In the genomic region with DNA sequence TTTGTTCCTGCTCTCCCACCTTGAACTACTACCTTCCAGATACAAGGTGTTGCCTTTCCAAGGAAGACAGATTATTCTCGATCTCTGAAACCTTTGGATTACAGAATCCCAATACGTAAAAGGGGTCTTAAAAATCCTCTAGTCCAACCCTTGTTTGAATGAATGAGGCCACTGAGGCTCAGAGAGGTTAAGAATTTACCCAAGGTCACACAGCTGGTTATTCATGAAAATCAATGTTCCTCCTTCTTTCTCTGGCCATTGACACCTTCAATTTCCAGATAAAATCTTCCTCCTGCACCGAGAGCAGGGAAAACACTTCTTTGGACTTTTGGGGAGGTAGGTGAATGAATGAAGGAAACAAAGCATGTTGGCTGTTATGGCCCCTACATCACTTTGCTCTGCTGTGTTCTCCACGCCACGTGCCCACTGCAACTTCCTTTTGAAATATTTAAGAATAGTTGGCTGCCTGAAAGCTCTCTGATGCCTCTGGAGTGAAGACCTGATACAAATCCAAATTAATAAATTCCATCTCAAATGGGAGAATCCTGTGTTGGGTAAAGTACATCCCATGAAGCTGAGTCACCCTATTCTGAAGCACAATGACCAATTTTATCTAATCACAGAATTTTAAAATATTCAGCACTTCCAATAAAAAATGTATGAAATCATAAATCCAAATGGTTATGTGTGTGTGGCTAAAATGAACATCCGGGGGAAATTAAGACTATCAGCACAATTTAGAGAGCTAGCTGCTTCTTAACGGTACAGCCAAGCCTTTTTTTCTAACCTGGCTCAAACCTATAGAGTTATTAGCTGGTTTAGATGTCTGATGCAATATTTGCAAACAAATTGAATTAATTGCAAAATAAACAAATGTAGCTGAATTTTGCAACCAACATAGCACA, we compare ENCODE assay signal across 14 cellular contexts. TPM values are rescaled to one million over a fixed set of nuclear protein-coding genes. Genes with fewer than 3 reads are reported as not detected.
DNase-seq lines count a peak whose midpoint lies in the region; ATAC-seq, FAIRE-seq and TF ChIP-seq lines count a peak whose summit lies in the region.
"Had no signal": no experiment of that assay in that cellular context is flagged by ENCODE, and none has a peak within 500 bp of the region (broad histone marks: within the 10 kb centered on the region; RNA-seq: fewer than 3 reads in every experiment).

No MANE protein-coding gene starts in this region.

- H3K27ac ChIP-seq in SK-N-SH (ENCODE audit: low read depth in 2 of 2, low read length in 1 of 2) (peak overlapping the region in 1 of 2 experiments; percentile 62; a peak in 2 of 4 replicates), fibroblast of lung (ENCODE audit: insufficient read depth, low read length) (peak overlapping the region; percentile 1), stomach (peak overlapping the region in 3 of 5 donors; percentile 5 to 90 (median 16))

- H3K4me3 ChIP-seq in SK-N-SH (ENCODE audit: low read depth in 2 of 2, low read length in 1 of 2) (no peak overlapping the region), fibroblast of lung (replicated peaks in 1 of 4; ENCODE audit: control extremely low read depth in 1 of 4, insufficient read depth in 1 of 4, low read depth in 3 of 4, low read length in 4 of 4) (no peak overlapping the region), stomach (no peak overlapping the region)

- peaks cover 2% of the 10 kb centered on the region for H3K36me3 Mint-ChIP-seq in activated T-cell treated with anti-CD3 and anti-CD28 coated beads, Interleukin-2, amount 50 U/mL, for 4 hours (ENCODE audit: insufficient read depth)

- H3F3A ChIP-seq in SK-N-SH (replicated peaks; ENCODE audit: insufficient read depth) = no peaks in the 10 kb centered on the region

- CTCF ChIA-PET in SK-N-SH (lab: Yijun Ruan, JAX) = interaction anchor here (1.2 to 3.6 kb wide), 2 partner anchors 8 to 99 kb away, joined by 3 to 11 read pairs; no protein-coding TSS in a partner anchor

- H3K27me3 Mint-ChIP-seq in activated T-cell treated with anti-CD3 and anti-CD28 coated beads, Interleukin-2, amount 50 U/mL, for 4 hours (ENCODE audit: low read depth) = no peaks in the 10 kb centered on the region
- H3K27me3 Mint-ChIP-seq: naive thymus-derived CD8-positive, alpha-beta T cell had no signal

- no peak overlapping the region for H2AFZ ChIP-seq in SK-N-SH (ENCODE audit: low read depth)
- no peak overlapping the region for H2AFZ ChIP-seq in fibroblast of lung (ENCODE audit: low read length)

- 57% methylated on average over 7 of the region's 7 CpGs for WGBS in SK-N-SH (ENCODE audit: low lambda C conversion rate)
- WGBS in stomach, 5 donors = 67 to 79% (median 76%) methylated on average over 7 of the region's 7 CpGs

- H3K27me3 ChIP-seq in SK-N-SH (ENCODE audit: insufficient read depth) (no peaks in the 10 kb centered on the region), fibroblast of lung (ENCODE audit: control insufficient read depth, insufficient read depth, low read length) (no peaks in the 10 kb centered on the region), stomach (no peaks in the 10 kb centered on the region)

- no peak for TF ChIP-seq POLR2A in H54 (IDR thresholded peaks at IDR 0.05; ENCODE audit: low read depth, low read length)
- TF ChIP-seq POLR2A in stomach (IDR thresholded peaks at IDR 0.05) = no peak

- POLR2A ChIA-PET in SK-N-SH (lab: Yijun Ruan, JAX) = no interaction called here

- H3K4me3 Mint-ChIP-seq in activated T-cell treated with anti-CD3 and anti-CD28 coated beads, Interleukin-2, amount 50 U/mL, for 4 hours = no peak overlapping the region
- H3K4me3 Mint-ChIP-seq: naive thymus-derived CD8-positive, alpha-beta T cell had no signal

- peaks cover 31% of the 10 kb centered on the region; the same call in 1 of the 2 replicates for H4K20me1 ChIP-seq in SK-N-SH (ENCODE audit: insufficient read depth)
- no peaks in the 10 kb centered on the region for H4K20me1 ChIP-seq in fibroblast of lung (ENCODE audit: control insufficient read depth, extremely low read depth, insufficient read depth, low read length)

- TF ChIP-seq CTCF in SK-N-SH (IDR thresholded peaks at IDR 0.05) (no peak), fibroblast of lung (conservative IDR thresholded peaks at IDR 0.05 in 1 of 2, IDR thresholded peaks at IDR 0.05 in 1 of 2; ENCODE audit: low read depth in 1 of 2, low read length in 2 of 2) (no peak), stomach (IDR thresholded peaks at IDR 0.05) (no peak)

- no peak for TF ChIP-seq RAD21 in SK-N-SH (IDR thresholded peaks at IDR 0.05; ENCODE audit: low read length)

- H3K4me1 ChIP-seq in SK-N-SH (ENCODE audit: control insufficient read depth in 1 of 2, insufficient read depth in 2 of 2, low read depth in 1 of 2, low read length in 1 of 2) (peaks cover 2 to 11% of the 10 kb centered on the region in 2 experiments; a peak in 3 of 4 replicates), fibroblast of lung (ENCODE audit: control insufficient read depth, extremely low read depth, insufficient read depth, low read length) (peaks cover 5% of the 10 kb centered on the region), stomach (peaks cover 24 to 52% (median 43%) of the 10 kb centered on the region in 4 donors)

- FAIRE-seq in H54 (lab: Jason Lieb, UNC) = peak; percentile 41
- FAIRE-seq: endometrium, islet of Langerhans, RCC 7860 had no signal

- DNase-seq in H54 (ENCODE audit: insufficient read length, low spot score) = no peak
- no peak for DNase-seq in SK-N-SH
- peak; percentile 60 to 71 for DNase-seq in fibroblast of lung (ENCODE audit: low read depth in 2 of 2)
- no peak for DNase-seq in stomach
- DNase-seq in activated T-cell treated with anti-CD3 and anti-CD28 coated beads, Interleukin-2, amount 50 U/mL, for 4 hours = no peak
- DNase-seq in activated CD4-positive, CD25-positive, alpha-beta regulatory T cell (lab: John Stamatoyannopoulos, UW) = no peak
- DNase-seq: amygdala; naive thymus-derived CD8-positive, alpha-beta T cell; NCI-H1694 treated with DMSO at 0.1 percent for 48 hours; stimulated activated CD4-positive, alpha-beta T cell treated with anti-CD3 and anti-CD28 coated beads, Interleukin-12 subunit alpha, Interleukin-12 subunit beta, amount 100 ng/mL, for 4 hours had no signal

- no peak for ATAC-seq in activated T-cell treated with anti-CD3 and anti-CD28 coated beads, Interleukin-2, amount 50 U/mL, for 4 hours
- ATAC-seq in HG02870 (IDR thresholded peaks at IDR 0.05; ENCODE audit: unreplicated experiment) = no peak
- ATAC-seq: naive thymus-derived CD8-positive, alpha-beta T cell had no signal

- H3K4me2 ChIP-seq in SK-N-SH (peak overlapping the region; percentile 32), fibroblast of lung (ENCODE audit: extremely low read depth, insufficient read depth, low read length) (no peak overlapping the region)

- H3K79me2 ChIP-seq in SK-N-SH (ENCODE audit: insufficient read depth) (peaks cover 87% of the 10 kb centered on the region), fibroblast of lung (ENCODE audit: control insufficient read depth, insufficient read depth, low read length) (no peaks in the 10 kb centered on the region)

- H3K9me3 ChIP-seq in SK-N-SH (no peaks in the 10 kb centered on the region), fibroblast of lung (ENCODE audit: control insufficient read depth, insufficient read depth, low read depth, low read length) (no peaks in the 10 kb centered on the region), stomach (no peaks in the 10 kb centered on the region)

- TF ChIP-seq EP300 in SK-N-SH (IDR thresholded peaks at IDR 0.05; ENCODE audit: borderline replicate concordance in 1 of 2, low read depth in 1 of 2, low read length in 1 of 2) (no peak), stomach (IDR thresholded peaks at IDR 0.05) (no peak)

- no peaks in the 10 kb centered on the region for H3K9me3 Mint-ChIP-seq in activated T-cell treated with anti-CD3 and anti-CD28 coated beads, Interleukin-2, amount 50 U/mL, for 4 hours
- H3K9me3 Mint-ChIP-seq: naive thymus-derived CD8-positive, alpha-beta T cell had no signal

- peaks cover 3 to 14% of the 10 kb centered on the region in 2 experiments for H3K36me3 ChIP-seq in SK-N-SH (replicated peaks in 1 of 2; ENCODE audit: control insufficient read depth in 1 of 2, insufficient read depth in 2 of 2, low read length in 1 of 2)
- H3K36me3 ChIP-seq in fibroblast of lung (ENCODE audit: control insufficient read depth, insufficient read depth, low read length) = no peaks in the 10 kb centered on the region
- H3K36me3 ChIP-seq in stomach = no peaks in the 10 kb centered on the region

- intact Hi-C loops in stomach (cut with DNase I; ENCODE audit: low total_unique reads) = no loop called here

- H3K4me1 Mint-ChIP-seq in activated T-cell treated with anti-CD3 and anti-CD28 coated beads, Interleukin-2, amount 50 U/mL, for 4 hours (ENCODE audit: low read depth) = peaks cover 9% of the 10 kb centered on the region

- H3K9ac ChIP-seq in SK-N-SH (no peak overlapping the region), fibroblast of lung (ENCODE audit: insufficient read depth, low read length) (no peak overlapping the region)

- no peaks in the 10 kb centered on the region for H3K9me2 ChIP-seq in SK-N-SH

TF ChIP-seq in SK-N-SH, 30 proteins besides CTCF, POLR2A, EP300 and RAD21 (continues in another document):
- TF ChIP-seq POLR2AphosphoS5 (IDR thresholded peaks at IDR 0.05; ENCODE audit: low read depth, low read length) (peak; percentile 18; the same call in 1 of the 2 replicates), FOXM1 (IDR thresholded peaks at IDR 0.05; ENCODE audit: low read depth) (no peak), RFX5 (IDR thresholded peaks at IDR 0.05; ENCODE audit: low read length) (no peak), RCOR1 (IDR thresholded peaks at IDR 0.05; ENCODE audit: low read length) (no peak), TAF1 (IDR thresholded peaks at IDR 0.05; ENCODE audit: borderline replicate concordance, low read depth, low read length) (no peak), JUND (IDR thresholded peaks at IDR 0.05) (peak; percentile 65)
- TF ChIP-seq, protein P1, sequence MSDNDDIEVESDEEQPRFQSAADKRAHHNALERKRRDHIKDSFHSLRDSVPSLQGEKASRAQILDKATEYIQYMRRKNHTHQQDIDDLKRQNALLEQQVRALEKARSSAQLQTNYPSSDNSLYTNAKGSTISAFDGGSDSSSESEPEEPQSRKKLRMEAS (IDR thresholded peaks at IDR 0.05; ENCODE audit: low read depth) = peak; percentile 80; the same call in 1 of the 2 replicates

RNA-seq across cellular contexts. Expression of a gene that starts 7.3 kb away (rescaled TPM):
- polyA plus RNA-seq in SK-N-SH (2012; rRNA removed) (47.5 and 48.7 TPM in 2 replicates), fibroblast of lung (17.7 and 28.5 TPM in 2 replicates), stomach (10 to 100 TPM in 1 of 3 donors, 1 to 10 TPM in 2; 6.8 to 32.4 (median 7.5) TPM)
- polyA plus RNA-seq in SK-N-SH (2012; cell fraction: cytosol; rRNA removed) = 30.8 and 31.9 TPM in 2 replicates
- 94.2 and 132 TPM in 2 replicates for polyA plus RNA-seq in SK-N-SH (2012; cell fraction: nucleus; rRNA removed)
- total RNA-seq in fibroblast of lung (60.9 and 94.3 TPM in 2 replicates), stomach (100 to 1,000 TPM in 4 of 5 donors, 10 to 100 TPM in 1; 95.9 to 400 (median 131) TPM)
- 24.0 and 29.5 TPM in 2 replicates for polyA plus RNA-seq in fibroblast of lung (2012)
- polyA minus RNA-seq in fibroblast of lung (ENCODE audit: low replicate concordance) = 92.1 and 148 TPM in 2 replicates
- total RNA-seq in activated T-cell treated with anti-CD3 and anti-CD28 coated beads, Interleukin-2, amount 50 U/mL, for 4 hours = 10 to 100 TPM in 1 of 3 donors, 1 to 10 TPM in 2; 6.4 to 11.1 (median 9.5) TPM

Comparison
In these comparisons a context has a peak if more than half of its experiments do, and no peak if none do; other contexts are left out.
1. DNase-seq: peak in fibroblast of lung (2 of 2); none in H54 (single experiment), SK-N-SH (single experiment), stomach (single experiment), activated T-cell treated with anti-CD3 and anti-CD28 coated beads, Interleukin-2, amount 50 U/mL, for 4 hours (single experiment) and activated CD4-positive, CD25-positive, alpha-beta regulatory T cell (0 of 4).